ENCODE assay signal across 2 cellular contexts in genomic region chr7:86660950-86661462, GRCh38.
TF ChIP-seq lines count a peak whose summit lies in the region.

No MANE protein-coding gene starts in this region.

TF ChIP-seq in IMR-90, 13 proteins besides CTCF, POLR2A, EP300 and RAD21:
- TF ChIP-seq BHLHE40 (IDR thresholded peaks at IDR 0.05; ENCODE audit: low read depth, low read length) (no peak), RCOR1 (IDR thresholded peaks at IDR 0.05; ENCODE audit: insufficient replicate concordance, low read length) (no peak), ELK1 (IDR thresholded peaks at IDR 0.05; ENCODE audit: borderline replicate concordance, low read depth, low read length) (no peak), CEBPB (IDR thresholded peaks at IDR 0.05; ENCODE audit: low read depth, low read length) (0 out of 2 replicates have a peak, but pooled peaks have one; percentile 40), CHD1 (IDR thresholded peaks at IDR 0.05; ENCODE audit: low read depth, low read length) (no peak), USF2 (IDR thresholded peaks at IDR 0.05; ENCODE audit: low read depth, low read length) (no peak)

TF ChIP-seq in K562, 482 proteins besides CTCF, POLR2A, EP300 and RAD21:
- TF ChIP-seq CHCHD3 (CRISPR knock-in tag; IDR thresholded peaks at IDR 0.05) (no peak), TCF3 (CRISPR knock-in tag; IDR thresholded peaks at IDR 0.05) (no peak), ZC3H11A (IDR thresholded peaks at IDR 0.05; ENCODE audit: low read depth, low read length) (no peak), CEBPG (CRISPR knock-in tag; IDR thresholded peaks at IDR 0.05) (no peak), CEBPG (tag; conservative IDR thresholded peaks at IDR 0.05 in 1 of 2, IDR thresholded peaks at IDR 0.05 in 1 of 2) (peak; percentile 35 to 56; a peak in 2 of 4 replicates), NCOA6 (IDR thresholded peaks at IDR 0.05) (no peak), CREM (IDR thresholded peaks at IDR 0.05; ENCODE audit: low read depth) (no peak), SMAD1 (IDR thresholded peaks at IDR 0.05; ENCODE audit: low read depth, low read length, partially characterized antibody) (no peak), CEBPB (tag; IDR thresholded peaks at IDR 0.05) (peak; percentile 48; the same call in 1 of the 2 replicates), ZNF75A (CRISPR knock-in tag; IDR thresholded peaks at IDR 0.05) (no peak), SMARCA4 (IDR thresholded peaks at IDR 0.05) (no peak), DEAF1 (CRISPR knock-in tag; IDR thresholded peaks at IDR 0.05) (no peak), ZNF282 (CRISPR knock-in tag; IDR thresholded peaks at IDR 0.05) (no peak), MAFF (IDR thresholded peaks at IDR 0.05; ENCODE audit: low read length) (no peak), RBM25 (IDR thresholded peaks at IDR 0.05; ENCODE audit: low read depth, low read length, severe bottlenecking) (no peak), ZSCAN32 (CRISPR knock-in tag; IDR thresholded peaks at IDR 0.05) (no peak), PATZ1 (CRISPR knock-in tag; IDR thresholded peaks at IDR 0.05; ENCODE audit: borderline replicate concordance) (no peak)
